29 cellular contexts compared by ENCODE assay signal in genomic region chr2:123153041-123153440, GRCh38.
"Had no signal": no experiment of that assay in that cellular context is flagged by ENCODE, and none has a peak within 500 bp of the region (broad histone marks: within the 10 kb centered on the region; RNA-seq: fewer than 3 reads in every experiment).

No MANE protein-coding gene starts in this region.

- H3K27ac Mint-ChIP-seq: stimulated activated effector memory CD8-positive, alpha-beta T cell treated with anti-CD3 and anti-CD28 coated beads, Interleukin-12 subunit alpha, Interleukin-12 subunit beta, amount 100 ng/mL, for 72 hours; stimulated activated memory B cell treated with anti-CD40 and anti-IgM and Interleukin-4, amounts not matched to agents 10 μg/mL and 1 μg/mL and 100 μg/mL, for 72 hours; stimulated activated naive B cell treated with anti-CD40 and anti-IgM and Interleukin-4, amounts not matched to agents 10 μg/mL and 1 μg/mL and 100 μg/mL, for 72 hours; stimulated activated naive CD8-positive, alpha-beta T cell treated with anti-CD3 and anti-CD28 coated beads, Interleukin-15, amount 100 ng/mL, for 72 hours; stimulated activated naive CD8-positive, alpha-beta T cell treated with anti-CD3 and anti-CD28 coated beads, Interleukin-15, Interleukin-2, amounts not matched to agents 100 ng/mL and 50 ng/mL, for 24 hours; type B pancreatic cell had no signal

- H3K27me3 ChIP-seq: stomach, suprapubic skin, testis, thyroid gland, tibial artery, tibial nerve, transverse colon, upper lobe of left lung, upper lobe of right lung, uterus, vagina had no signal

- H3K36me3 ChIP-seq: stomach, suprapubic skin, thoracic aorta, thyroid gland, tibial artery, tibial nerve, transverse colon, upper lobe of left lung, upper lobe of right lung, uterus, vagina had no signal

- H3K9me3 ChIP-seq: stomach, suprapubic skin, testis, thoracic aorta, thyroid gland, tibial artery, tibial nerve, transverse colon, upper lobe of left lung, upper lobe of right lung, uterus, vagina had no signal

- H3K4me1 Mint-ChIP-seq: stimulated activated effector memory CD8-positive, alpha-beta T cell treated with anti-CD3 and anti-CD28 coated beads, Interleukin-12 subunit alpha, Interleukin-12 subunit beta, amount 100 ng/mL, for 72 hours; stimulated activated memory B cell treated with anti-CD40 and anti-IgM and Interleukin-4, amounts not matched to agents 10 μg/mL and 1 μg/mL and 100 μg/mL, for 72 hours; stimulated activated naive B cell treated with anti-CD40 and anti-IgM and Interleukin-4, amounts not matched to agents 10 μg/mL and 1 μg/mL and 100 μg/mL, for 72 hours; stimulated activated naive CD8-positive, alpha-beta T cell treated with anti-CD3 and anti-CD28 coated beads, Interleukin-15, amount 100 ng/mL, for 72 hours had no signal

- H3K36me3 Mint-ChIP-seq: stimulated activated effector memory CD8-positive, alpha-beta T cell treated with anti-CD3 and anti-CD28 coated beads, Interleukin-12 subunit alpha, Interleukin-12 subunit beta, amount 100 ng/mL, for 72 hours; stimulated activated memory B cell treated with anti-CD40 and anti-IgM and Interleukin-4, amounts not matched to agents 10 μg/mL and 1 μg/mL and 100 μg/mL, for 72 hours; stimulated activated naive B cell treated with anti-CD40 and anti-IgM and Interleukin-4, amounts not matched to agents 10 μg/mL and 1 μg/mL and 100 μg/mL, for 72 hours; type B pancreatic cell had no signal

- FAIRE-seq: urothelium cell line had no signal

- H3K27me3 Mint-ChIP-seq: stimulated activated memory B cell treated with anti-CD40 and anti-IgM and Interleukin-4, amounts not matched to agents 10 μg/mL and 1 μg/mL and 100 μg/mL, for 72 hours; stimulated activated naive B cell treated with anti-CD40 and anti-IgM and Interleukin-4, amounts not matched to agents 10 μg/mL and 1 μg/mL and 100 μg/mL, for 72 hours; stimulated activated naive CD8-positive, alpha-beta T cell treated with anti-CD3 and anti-CD28 coated beads, Interleukin-15, amount 100 ng/mL, for 72 hours; stimulated activated naive CD8-positive, alpha-beta T cell treated with anti-CD3 and anti-CD28 coated beads, Interleukin-15, Interleukin-2, amounts not matched to agents 100 ng/mL and 50 ng/mL, for 24 hours; type B pancreatic cell had no signal

- H3K4me1 ChIP-seq: stomach, suprapubic skin, testis, thyroid gland, tibial artery, tibial nerve, transverse colon, upper lobe of left lung, upper lobe of right lung, uterus, vagina had no signal

- H3K4me3 ChIP-seq: stomach, suprapubic skin, testis, thoracic aorta, thyroid gland, tibial artery, tibial nerve, transverse colon, upper lobe of left lung, upper lobe of right lung, uterus, vagina had no signal

- H3K4me3 Mint-ChIP-seq: stimulated activated effector memory CD8-positive, alpha-beta T cell treated with anti-CD3 and anti-CD28 coated beads, Interleukin-12 subunit alpha, Interleukin-12 subunit beta, amount 100 ng/mL, for 72 hours; stimulated activated memory B cell treated with anti-CD40 and anti-IgM and Interleukin-4, amounts not matched to agents 10 μg/mL and 1 μg/mL and 100 μg/mL, for 72 hours; stimulated activated naive B cell treated with anti-CD40 and anti-IgM and Interleukin-4, amounts not matched to agents 10 μg/mL and 1 μg/mL and 100 μg/mL, for 72 hours; stimulated activated naive CD8-positive, alpha-beta T cell treated with anti-CD3 and anti-CD28 coated beads, Interleukin-15, amount 100 ng/mL, for 72 hours; stimulated activated naive CD8-positive, alpha-beta T cell treated with anti-CD3 and anti-CD28 coated beads, Interleukin-15, Interleukin-2, amounts not matched to agents 100 ng/mL and 50 ng/mL, for 24 hours; type B pancreatic cell had no signal

- ATAC-seq: stimulated activated effector memory CD8-positive, alpha-beta T cell treated with anti-CD3 and anti-CD28 coated beads, Interleukin-12 subunit alpha, Interleukin-12 subunit beta, amount 100 ng/mL, for 72 hours; stimulated activated memory B cell treated with anti-CD40 and anti-IgM and Interleukin-4, amounts not matched to agents 10 μg/mL and 1 μg/mL and 100 μg/mL, for 72 hours; stimulated activated naive B cell treated with anti-CD40 and anti-IgM and Interleukin-4, amounts not matched to agents 10 μg/mL and 1 μg/mL and 100 μg/mL, for 72 hours; stimulated activated naive CD8-positive, alpha-beta T cell treated with anti-CD3 and anti-CD28 coated beads, Interleukin-15, amount 100 ng/mL, for 72 hours; stimulated activated naive CD8-positive, alpha-beta T cell treated with anti-CD3 and anti-CD28 coated beads, Interleukin-15, Interleukin-2, amounts not matched to agents 100 U/mL and 50 U/mL, for 24 hours; upper lobe of right lung had no signal

- DNase-seq: stimulated activated CD4-positive, alpha-beta T cell treated with anti-CD3 and anti-CD28 coated beads, Interleukin-2, amount 100 ng/mL, for 48 hours; stimulated activated CD4-positive, alpha-beta T cell treated with anti-CD3 and anti-CD28 coated beads, Interleukin-4, amount 100 ng/mL, for 1 hour; stimulated activated CD4-positive, alpha-beta T cell treated with anti-CD3 and anti-CD28 coated beads, Interleukin-4, amount 100 ng/mL, for 24 hours; stimulated activated CD4-positive, alpha-beta T cell treated with anti-CD3 and anti-CD28 coated beads, Interleukin-4, amount 100 ng/mL, for 4 hours; stimulated activated CD8-positive, alpha-beta memory T cell treated with anti-CD3 and anti-CD28 coated beads, Interleukin-4, amount 100 ng/mL, for 48 hours; stimulated activated naive B cell treated with anti-CD40 and anti-IgM and Interleukin-4, amounts not matched to agents 10 μg/mL and 1 μg/mL and 100 μg/mL, for 72 hours; stimulated activated naive CD4-positive, alpha-beta T cell; stimulated activated naive CD4-positive, alpha-beta T cell treated with Interleukin-2 at 50 U/mL for 16 hours; stimulated activated naive CD8-positive, alpha-beta T cell treated with anti-CD3 and anti-CD28 coated beads, Interleukin-15, amount 100 ng/mL, for 72 hours; stimulated activated naive CD8-positive, alpha-beta T cell treated with anti-CD3 and anti-CD28 coated beads, Interleukin-15, Interleukin-2, amounts not matched to agents 100 U/mL and 50 U/mL, for 24 hours; stomach; substantia nigra; testis; thyroid gland; tibial artery; transverse colon; trophoblast cell; upper lobe of left lung; upper lobe of right lung; uterus had no signal

- H3K27ac ChIP-seq: stomach, suprapubic skin, testis, thoracic aorta, thyroid gland, tibial artery, tibial nerve, transverse colon, upper lobe of left lung, upper lobe of right lung, uterus, vagina had no signal
